Comparison of ENCODE assay signal across 8 cellular contexts in the genomic region with DNA sequence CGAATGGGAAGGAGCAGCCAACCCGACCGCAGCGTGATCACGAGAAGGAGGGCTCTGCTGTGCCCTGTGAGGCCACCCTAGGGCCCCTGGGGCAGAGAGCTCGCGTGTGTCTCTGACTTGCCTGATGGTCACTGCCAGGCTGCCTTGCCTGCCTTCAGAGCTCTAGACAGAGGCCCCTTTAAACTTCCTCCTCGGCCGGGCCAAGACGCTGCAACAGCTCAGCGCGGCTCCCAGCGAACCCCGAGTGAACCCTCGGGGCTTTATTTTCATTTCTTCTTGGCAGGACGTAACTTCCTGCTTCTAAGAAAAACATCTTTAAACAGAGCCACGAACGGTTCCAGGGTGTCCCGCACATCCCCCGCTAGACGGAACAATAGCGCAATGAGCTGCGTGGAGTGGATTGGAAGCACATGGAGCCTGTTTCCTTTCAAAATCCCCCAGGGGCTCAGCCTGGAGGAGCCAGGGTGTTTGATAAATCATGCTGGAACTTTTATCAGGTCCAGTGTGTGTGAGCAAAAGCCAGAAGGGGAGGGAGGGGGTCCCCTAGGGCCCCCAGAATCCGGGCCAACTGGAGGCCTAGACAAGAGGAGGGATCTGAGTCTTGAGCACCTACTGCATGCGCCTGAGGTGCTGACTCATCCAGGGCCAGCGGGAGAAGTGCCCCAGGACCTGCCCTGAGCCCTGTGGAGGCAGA.
DNase-seq lines count a peak whose midpoint lies in the region; ATAC-seq and TF ChIP-seq lines count a peak whose summit lies in the region.

No MANE protein-coding gene starts in this region.

- H3K36me3 ChIP-seq in KOPT-K1 (ENCODE audit: insufficient read depth, low read length), result no peaks in the 10 kb centered on the region

- H3K9me3 ChIP-seq in KOPT-K1 (ENCODE audit: insufficient read depth, low read length, poor library complexity, severe bottlenecking), result no peaks in the 10 kb centered on the region

- no peaks in the 10 kb centered on the region for H3K36me3 Mint-ChIP-seq in natural killer cell treated with Interleukin-12 subunit alpha and Interleukin-12 subunit beta and Interleukin-15 and Interleukin-18, amount 100 ng/mL, for 72 hours
- H3K36me3 Mint-ChIP-seq in type B pancreatic cell, result no peaks in the 10 kb centered on the region

- peak; percentile 35 for DNase-seq in activated CD8-positive, alpha-beta memory T cell treated with anti-CD3 and anti-CD28 coated beads, Interleukin-2, amount 50 U/mL, for 4 hours
- DNase-seq in epithelial cell of prostate (ENCODE audit: low read depth, low spot score) (no peak), type B pancreatic cell (ENCODE audit: extremely low spot score, unreplicated experiment) (peak; percentile 70), DMS153 (lab: John Stamatoyannopoulos, UW) (no peak)
- no peak for DNase-seq in natural killer cell treated with Interleukin-12 subunit alpha and Interleukin-12 subunit beta and Interleukin-15 and Interleukin-18, amount 100 ng/mL, for 72 hours (ENCODE audit: low spot score)

- peak overlapping the region in 1 of 2 donors; percentile 41 for H3K27ac Mint-ChIP-seq in natural killer cell treated with Interleukin-12 subunit alpha and Interleukin-12 subunit beta and Interleukin-15 and Interleukin-18, amount 100 ng/mL, for 72 hours
- peak overlapping the region; percentile 71 for H3K27ac Mint-ChIP-seq in type B pancreatic cell

- H3K4me1 Mint-ChIP-seq in natural killer cell treated with Interleukin-12 subunit alpha and Interleukin-12 subunit beta and Interleukin-15 and Interleukin-18, amount 100 ng/mL, for 72 hours (ENCODE audit: low read depth in 2 of 2), result peaks cover 0 to 10% of the 10 kb centered on the region in 2 donors
- peaks cover 23% of the 10 kb centered on the region for H3K4me1 Mint-ChIP-seq in type B pancreatic cell (ENCODE audit: unreplicated experiment)

- H3K9me3 Mint-ChIP-seq in natural killer cell treated with Interleukin-12 subunit alpha and Interleukin-12 subunit beta and Interleukin-15 and Interleukin-18, amount 100 ng/mL, for 72 hours, result no peaks in the 10 kb centered on the region
- no peaks in the 10 kb centered on the region for H3K9me3 Mint-ChIP-seq in type B pancreatic cell

- no peak for TF ChIP-seq CTCF in type B pancreatic cell (conservative IDR thresholded peaks at IDR 0.05)

- peak overlapping the region; percentile 42 for H3K4me3 Mint-ChIP-seq in natural killer cell treated with Interleukin-12 subunit alpha and Interleukin-12 subunit beta and Interleukin-15 and Interleukin-18, amount 100 ng/mL, for 72 hours
- H3K4me3 Mint-ChIP-seq in type B pancreatic cell, result no peak overlapping the region

- peaks cover 6 to 18% of the 10 kb centered on the region in 2 donors for H3K27me3 Mint-ChIP-seq in natural killer cell treated with Interleukin-12 subunit alpha and Interleukin-12 subunit beta and Interleukin-15 and Interleukin-18, amount 100 ng/mL, for 72 hours
- H3K27me3 Mint-ChIP-seq in type B pancreatic cell, result peaks cover 9% of the 10 kb centered on the region

- ATAC-seq in natural killer cell treated with Interleukin-12 subunit alpha and Interleukin-12 subunit beta and Interleukin-15 and Interleukin-18, amount 100 ng/mL, for 72 hours, result peak; percentile 41 to 65
- no peak for ATAC-seq in HG03196 (IDR thresholded peaks at IDR 0.05; ENCODE audit: unreplicated experiment)
- no peak for ATAC-seq in HG02885 (IDR thresholded peaks at IDR 0.05; ENCODE audit: poor library complexity, unreplicated experiment)

- peak overlapping the region; percentile 94 for H3K27ac ChIP-seq in KOPT-K1 (ENCODE audit: low read depth, low read length, poor library complexity, severe bottlenecking)
- H3K27ac ChIP-seq in epithelial cell of prostate, result peak overlapping the region; percentile 56

Comparison
In these comparisons a context has a peak if more than half of its experiments do, and no peak if none do; other contexts are left out.
1. DNase-seq: peak in activated CD8-positive, alpha-beta memory T cell treated with anti-CD3 and anti-CD28 coated beads, Interleukin-2, amount 50 U/mL, for 4 hours (single experiment) and type B pancreatic cell (single experiment); none in epithelial cell of prostate (single experiment), natural killer cell treated with Interleukin-12 subunit alpha and Interleukin-12 subunit beta and Interleukin-15 and Interleukin-18, amount 100 ng/mL, for 72 hours (single experiment) and DMS153 (single experiment).
2. ATAC-seq: peak in natural killer cell treated with Interleukin-12 subunit alpha and Interleukin-12 subunit beta and Interleukin-15 and Interleukin-18, amount 100 ng/mL, for 72 hours (2 of 2); none in HG03196 (single experiment) and HG02885 (single experiment).